ENCODE assay signal across 17 cellular contexts in the genomic region with DNA sequence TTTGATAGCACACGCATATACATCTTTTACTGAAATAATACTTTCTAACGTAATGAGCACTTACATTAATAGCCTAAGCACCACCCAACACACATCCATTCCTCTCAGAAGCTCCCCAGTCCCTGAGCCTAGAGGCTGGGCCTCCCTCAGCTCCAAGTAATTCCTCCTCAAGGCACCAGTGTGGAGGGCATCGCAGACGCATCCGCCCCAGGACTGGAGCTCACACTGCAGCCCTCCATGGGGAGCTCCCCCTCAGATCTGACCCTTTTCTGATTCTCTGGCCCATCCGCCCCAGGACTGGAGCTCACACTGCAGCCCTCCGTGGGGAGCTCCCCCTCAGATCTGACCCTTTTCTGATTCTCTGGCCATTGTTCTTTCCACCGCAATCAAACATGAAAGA.
DNase-seq lines count a peak whose midpoint lies in the region; ATAC-seq and TF ChIP-seq lines count a peak whose summit lies in the region.
"Had no signal": no experiment of that assay in that cellular context is flagged by ENCODE, and none has a peak within 500 bp of the region (broad histone marks: within the 10 kb centered on the region; RNA-seq: fewer than 3 reads in every experiment).

No MANE protein-coding gene starts in this region.

- no peak overlapping the region for H3K4me3 Mint-ChIP-seq in osteocyte (ENCODE audit: unreplicated experiment)
- no peak overlapping the region for H3K4me3 Mint-ChIP-seq in GM23338
- H3K4me3 Mint-ChIP-seq: CD8-positive, alpha-beta memory T cell had no signal

- H3K4me3 ChIP-seq in right atrium auricular region = no peak overlapping the region
- no peak overlapping the region for H3K4me3 ChIP-seq in heart right ventricle
- no peak overlapping the region for H3K4me3 ChIP-seq in aorta (ENCODE audit: low read length in 2 of 2)
- no peak overlapping the region for H3K4me3 ChIP-seq in GM23338
- H3K4me3 ChIP-seq: BLaER1 had no signal

- DNase-seq in right atrium auricular region (ENCODE audit: low spot score) (peak; percentile 11), heart right ventricle (no peak), iPS-NIHi7 (ENCODE audit: extremely low spot score) (peak; percentile 7), osteocyte (ENCODE audit: extremely low spot score, unreplicated experiment) (peak; percentile 76), aorta (no peak), NCI-H2196 treated with DMSO at 0.1 percent for 48 hours (lab: John Stamatoyannopoulos, UW; ENCODE audit: unreplicated experiment) (no peak), GM23338 (ENCODE audit: low spot score) (no peak), SK-N-DZ (ENCODE audit: low spot score) (no peak)
- DNase-seq: 8988T; AML-193; Caco-2; CD8-positive, alpha-beta memory T cell; DND-41; GDM1 had no signal

- H3K9me3 Mint-ChIP-seq in osteocyte (ENCODE audit: unreplicated experiment) (no peaks in the 10 kb centered on the region), GM23338 (peaks cover 7% of the 10 kb centered on the region; the same call in 2 of the 3 replicates)

- no peak for ATAC-seq in heart right ventricle
- peak; percentile 24 for ATAC-seq in aorta (ENCODE audit: low FRiP score)
- ATAC-seq in GM23338 = no peak
- ATAC-seq: HCT116 had no signal

- TF ChIP-seq CTCF in right atrium auricular region (IDR thresholded peaks at IDR 0.05) (no peak), heart right ventricle (IDR thresholded peaks at IDR 0.05) (no peak), osteocyte (IDR thresholded peaks at IDR 0.05) (no peak), GM23338 (conservative IDR thresholded peaks at IDR 0.05; ENCODE audit: low read depth in 2 of 2) (no peak)

- H3K9me2 ChIP-seq in GM23338 (ENCODE audit: insufficient read depth) = no peaks in the 10 kb centered on the region

- H3K27me3 Mint-ChIP-seq in osteocyte (ENCODE audit: unreplicated experiment) = no peaks in the 10 kb centered on the region
- H3K27me3 Mint-ChIP-seq in GM23338 (ENCODE audit: insufficient read depth, low read depth, poor library complexity) = peaks cover 27% of the 10 kb centered on the region

- intact Hi-C loops in heart right ventricle (cut with DNase I) (no loop called here), aorta (cut with DNase I) (no loop called here)

- no peaks in the 10 kb centered on the region for H4K20me1 ChIP-seq in GM23338 (replicated peaks; ENCODE audit: insufficient read depth)
- H4K20me1 ChIP-seq: BLaER1 had no signal

- no peaks in the 10 kb centered on the region for H3K4me1 Mint-ChIP-seq in osteocyte (ENCODE audit: unreplicated experiment)
- peaks cover 57% of the 10 kb centered on the region for H3K4me1 Mint-ChIP-seq in GM23338

- no peaks in the 10 kb centered on the region for H3K79me2 ChIP-seq in GM23338 (replicated peaks; ENCODE audit: insufficient read depth)

- H3K4me1 ChIP-seq in right atrium auricular region (no peaks in the 10 kb centered on the region), heart right ventricle (no peaks in the 10 kb centered on the region), aorta (ENCODE audit: control insufficient read depth in 1 of 2, insufficient read depth in 2 of 2, low read length in 2 of 2) (no peaks in the 10 kb centered on the region), GM23338 (ENCODE audit: insufficient read depth) (peaks cover 28% of the 10 kb centered on the region)
- H3K4me1 ChIP-seq: Caco-2 had no signal

- H3K36me3 ChIP-seq in right atrium auricular region = no peaks in the 10 kb centered on the region
- H3K36me3 ChIP-seq in heart right ventricle = no peaks in the 10 kb centered on the region
- no peaks in the 10 kb centered on the region for H3K36me3 ChIP-seq in aorta (ENCODE audit: control insufficient read depth in 1 of 2, insufficient read depth in 2 of 2, low read length in 1 of 2)
- H3K36me3 ChIP-seq in GM23338 (ENCODE audit: insufficient read depth) = no peaks in the 10 kb centered on the region
- H3K36me3 ChIP-seq: BLaER1 had no signal

- peaks cover 0 to under 1% of the 10 kb centered on the region in 2 donors for H3K9me3 ChIP-seq in right atrium auricular region
- peaks cover 0 to 2% (median 0%) of the 10 kb centered on the region in 11 donors for H3K9me3 ChIP-seq in heart right ventricle
- peaks cover 4% of the 10 kb centered on the region for H3K9me3 ChIP-seq in aorta (ENCODE audit: control insufficient read depth, low read length)
- H3K9me3 ChIP-seq: BLaER1 had no signal

- H3K4me2 ChIP-seq in GM23338 = no peak overlapping the region
- H3K4me2 ChIP-seq: BLaER1 had no signal

- no peaks in the 10 kb centered on the region for H3K27me3 ChIP-seq in right atrium auricular region
- peaks cover 0 to 43% (median 28%) of the 10 kb centered on the region in 7 donors for H3K27me3 ChIP-seq in heart right ventricle
- H3K27me3 ChIP-seq in aorta (ENCODE audit: control insufficient read depth in 1 of 2, insufficient read depth in 2 of 2, low read length in 1 of 2) = no peaks in the 10 kb centered on the region
- no peaks in the 10 kb centered on the region for H3K27me3 ChIP-seq in GM23338 (ENCODE audit: insufficient read depth)
- H3K27me3 ChIP-seq: BLaER1 had no signal

- no peak overlapping the region for H3K27ac Mint-ChIP-seq in osteocyte (ENCODE audit: unreplicated experiment)
- H3K27ac Mint-ChIP-seq in GM23338 = no peak overlapping the region
- H3K27ac Mint-ChIP-seq: CD8-positive, alpha-beta memory T cell had no signal

- H3F3A ChIP-seq in GM23338 (replicated peaks; ENCODE audit: low read depth) = no peaks in the 10 kb centered on the region

- WGBS in heart right ventricle, 2 donors = 87 to 88% methylated on average over 8 of the region's 8 CpGs
- 83 to 85% methylated on average over 8 of the region's 8 CpGs for WGBS in aorta, 2 donors

- H3K36me3 Mint-ChIP-seq in osteocyte (ENCODE audit: unreplicated experiment) (no peaks in the 10 kb centered on the region), GM23338 (ENCODE audit: low read depth) (no peaks in the 10 kb centered on the region)
- H3K36me3 Mint-ChIP-seq: CD8-positive, alpha-beta memory T cell had no signal

- no peak overlapping the region for H3K27ac ChIP-seq in right atrium auricular region
- H3K27ac ChIP-seq in heart right ventricle = no peak overlapping the region
- H3K27ac ChIP-seq in aorta (ENCODE audit: low read depth in 1 of 2, low read length in 2 of 2) = no peak overlapping the region
- no peak overlapping the region for H3K27ac ChIP-seq in GM23338 (ENCODE audit: low read depth)
- H3K27ac ChIP-seq: BLaER1, HL-60 had no signal

- no peak overlapping the region for H2AFZ ChIP-seq in GM23338

TF ChIP-seq in GM23338, 12 proteins besides CTCF, POLR2A, EP300 and RAD21 (continues in another document):
- no peak for TF ChIP-seq ZNF462 (CRISPR knock-in tag; IDR thresholded peaks at IDR 0.05)

Comparison
In these comparisons a context has a peak if more than half of its experiments do, and no peak if none do; other contexts are left out.
1. DNase-seq: peak in right atrium auricular region (single experiment), iPS-NIHi7 (single experiment) and osteocyte (single experiment); none in heart right ventricle (0 of 2), aorta (0 of 2), NCI-H2196 treated with DMSO at 0.1 percent for 48 hours (single experiment), GM23338 (single experiment) and SK-N-DZ (single experiment).